In the genomic region with DNA sequence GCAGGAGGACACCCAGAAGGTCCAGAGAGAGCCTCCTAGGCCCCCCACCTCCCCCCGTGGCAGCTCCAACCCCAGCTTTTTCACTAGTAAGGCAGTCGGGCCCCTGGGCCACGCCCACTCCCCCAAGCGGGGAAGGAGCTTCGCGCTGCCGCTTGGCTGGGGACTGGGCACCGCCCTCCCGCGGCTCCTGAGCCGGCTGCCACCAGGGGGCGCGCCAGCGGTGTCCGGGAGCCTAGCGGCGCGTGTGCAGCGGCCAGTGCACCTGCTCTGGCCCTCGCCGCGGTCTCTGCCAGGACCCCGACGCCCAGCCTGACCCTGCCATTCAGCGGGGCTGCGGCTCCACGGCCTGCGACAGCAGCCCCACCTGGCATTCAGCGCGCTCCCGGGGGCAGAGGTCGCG, we compare ENCODE assay signal across 12 cellular contexts. TPM values are rescaled to one million over a fixed set of nuclear protein-coding genes. Genes with fewer than 3 reads are reported as not detected.
DNase-seq lines count a peak whose midpoint lies in the region; ATAC-seq, FAIRE-seq and TF ChIP-seq lines count a peak whose summit lies in the region.
"Not testable (repeated sequence)": the region's sequence is repeated elsewhere in the genome, so short reads cannot be mapped to it uniquely, and the experiment has no call there.
"Had no signal": no experiment of that assay in that cellular context is flagged by ENCODE, and none has a peak within 500 bp of the region (broad histone marks: within the 10 kb centered on the region; RNA-seq: fewer than 3 reads in every experiment).

No MANE protein-coding gene starts in this region.

- not testable (repeated sequence) for H3K79me2 ChIP-seq in K562 (ENCODE audit: control insufficient read depth, insufficient read depth, low read length)

- not testable (repeated sequence) for H3K9ac ChIP-seq in K562 (ENCODE audit: insufficient read depth in 1 of 2, low read depth in 2 of 2, low read length in 2 of 2)

- not testable (repeated sequence) for H3K4me2 ChIP-seq in K562 (ENCODE audit: insufficient read depth, low read length)

- H3K36me3 ChIP-seq in K562 (ENCODE audit: control insufficient read depth, insufficient read depth, low read length); mucosa of descending colon (ENCODE audit: low read depth): not testable (repeated sequence)

- peak; percentile 45; the same call in 2 of the 3 replicates for ATAC-seq in K562
- ATAC-seq in right cardiac atrium: peak in 1 of 2 donors; percentile 60
- ATAC-seq in mucosa of descending colon: not testable (repeated sequence)

- POLR2A ChIA-PET in K562 (lab: Yijun Ruan, JAX): not testable (repeated sequence)

- H2AFZ ChIP-seq in K562 (ENCODE audit: low read depth, low read length): not testable (repeated sequence)

- TF ChIP-seq CTCF in K562 (IDR thresholded peaks at IDR 0.05 in 2 of 3, conservative IDR thresholded peaks at IDR 0.05 in 1 of 3; ENCODE audit: insufficient read depth in 2 of 3, low read depth in 1 of 3, low read length in 3 of 3): peak in 1 of 3 experiments; percentile 23; a peak in 1 of 6 replicates
- TF ChIP-seq CTCF in mucosa of descending colon (IDR thresholded peaks at IDR 0.05): not testable (repeated sequence)

- not testable (repeated sequence) for H3K27me3 ChIP-seq in K562 (ENCODE audit: control insufficient read depth in 2 of 2, insufficient read depth in 2 of 2, low read length in 2 of 2); right cardiac atrium (ENCODE audit: control insufficient read depth, insufficient read depth)

- H3K4me3 ChIP-seq in K562; right cardiac atrium (ENCODE audit: low read length); mucosa of descending colon: not testable (repeated sequence)

- not testable (repeated sequence) for H3K4me1 ChIP-seq in K562 (replicated peaks in 1 of 2; ENCODE audit: control insufficient read depth in 2 of 2, insufficient read depth in 2 of 2, low read length in 2 of 2); right cardiac atrium (ENCODE audit: control insufficient read depth, insufficient read depth, low read length); mucosa of descending colon (ENCODE audit: low read depth)

- H3K9me1 ChIP-seq in K562 (ENCODE audit: control insufficient read depth, insufficient read depth, low read length): not testable (repeated sequence)

- not testable (repeated sequence) for H3K9me3 ChIP-seq in K562 (replicated peaks; ENCODE audit: control insufficient read depth, insufficient read depth, low read depth, low read length); right cardiac atrium (ENCODE audit: control insufficient read depth, low read length); mucosa of descending colon

- H3K27ac ChIP-seq in K562 (ENCODE audit: extremely low read depth, low read depth, low read length); right cardiac atrium (ENCODE audit: low read length): not testable (repeated sequence)

- DNase-seq in activated CD4-positive, CD25-positive, alpha-beta regulatory T cell treated with anti-CD3 and anti-CD28 coated beads, Interleukin-2, amount 50 U/mL, for 72 hours: peak; percentile 45
- DNase-seq in activated CD8-positive, alpha-beta memory T cell treated with anti-CD3 and anti-CD28 coated beads, Interleukin-2, amount 50 U/mL, for 48 hours: peak; percentile 70
- DNase-seq in K562 (ENCODE audit: extremely low read depth in 1 of 4, low spot score in 3 of 4): not testable (repeated sequence)
- DNase-seq in right cardiac atrium (peak in 2 of 3 donors; percentile 55 to 56), mucosa of descending colon (peak in 2 of 3 donors; percentile 2 to 33)
- DNase-seq in stimulated activated CD4-positive, alpha-beta T cell treated with anti-CD3 and anti-CD28 coated beads, Interleukin-2, amount 100 ng/mL, for 48 hours: peak; percentile 19 to 40

- TF ChIP-seq EP300 in Ishikawa (IDR thresholded peaks at IDR 0.05; ENCODE audit: borderline replicate concordance); K562 (IDR thresholded peaks at IDR 0.05; ENCODE audit: low read length): not testable (repeated sequence)

- CTCF ChIA-PET in K562 (lab: Yijun Ruan, JAX; ENCODE audit: low intra/inter-chr PET ratio): not testable (repeated sequence)

- not testable (repeated sequence) for H4K20me1 ChIP-seq in K562 (replicated peaks; ENCODE audit: control insufficient read depth, insufficient read depth, low read length)

- peak; percentile 48 for TF ChIP-seq RAD21 in Ishikawa (IDR thresholded peaks at IDR 0.05; ENCODE audit: low read depth)
- TF ChIP-seq RAD21 in K562 (CRISPR knock-in tag; conservative IDR thresholded peaks at IDR 0.05 in 1 of 2, IDR thresholded peaks at IDR 0.05 in 1 of 2): not testable (repeated sequence)

- in situ Hi-C loops in K562 (cut with MboI): not testable (repeated sequence)

- intact Hi-C loops in K562 (cut with micrococcal nuclease); right cardiac atrium (cut with DNase I); mucosa of descending colon (cut with DNase I, micrococcal nuclease): not testable (repeated sequence)

- whole genome bisulfite sequencing in K562 (ENCODE audit: insufficient coverage, low coverage, missing lambda C conversion rate): 19% methylated on average over 12 of the region's 33 CpGs
- 59% methylated on average over 18 of the region's 33 CpGs for WGBS in right cardiac atrium

- not testable (repeated sequence) for TF ChIP-seq POLR2A in K562 (conservative IDR thresholded peaks at IDR 0.05)

- BruUV-seq in K562 (replicated peaks; lab: Mats Ljungman, UMichigan): not testable (repeated sequence)

- FAIRE-seq in K562 (lab: Jason Lieb, UNC): not testable (repeated sequence)

TF ChIP-seq in Ishikawa, 13 proteins besides CTCF, POLR2A, EP300 and RAD21:
- TF ChIP-seq, protein P1, sequence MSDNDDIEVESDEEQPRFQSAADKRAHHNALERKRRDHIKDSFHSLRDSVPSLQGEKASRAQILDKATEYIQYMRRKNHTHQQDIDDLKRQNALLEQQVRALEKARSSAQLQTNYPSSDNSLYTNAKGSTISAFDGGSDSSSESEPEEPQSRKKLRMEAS (IDR thresholded peaks at IDR 0.05): peak; percentile 44

TF ChIP-seq in K562, 482 proteins besides CTCF, POLR2A, EP300 and RAD21:
- TF ChIP-seq, protein P2, sequence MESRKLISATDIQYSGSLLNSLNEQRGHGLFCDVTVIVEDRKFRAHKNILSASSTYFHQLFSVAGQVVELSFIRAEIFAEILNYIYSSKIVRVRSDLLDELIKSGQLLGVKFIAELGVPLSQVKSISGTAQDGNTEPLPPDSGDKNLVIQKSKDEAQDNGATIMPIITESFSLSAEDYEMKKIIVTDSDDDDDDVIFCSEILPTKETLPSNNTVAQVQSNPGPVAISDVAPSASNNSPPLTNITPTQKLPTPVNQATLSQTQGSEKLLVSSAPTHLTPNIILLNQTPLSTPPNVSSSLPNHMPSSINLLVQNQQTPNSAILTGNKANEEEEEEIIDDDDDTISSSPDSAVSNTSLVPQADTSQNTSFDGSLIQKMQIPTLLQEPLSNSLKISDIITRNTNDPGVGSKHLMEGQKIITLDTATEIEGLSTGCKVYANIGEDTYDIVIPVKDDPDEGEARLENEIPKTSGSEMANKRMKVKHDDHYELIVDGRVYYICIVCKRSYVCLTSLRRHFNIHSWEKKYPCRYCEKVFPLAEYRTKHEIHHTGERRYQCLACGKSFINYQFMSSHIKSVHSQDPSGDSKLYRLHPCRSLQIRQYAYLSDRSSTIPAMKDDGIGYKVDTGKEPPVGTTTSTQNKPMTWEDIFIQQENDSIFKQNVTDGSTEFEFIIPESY (CRISPR knock-in tag; IDR thresholded peaks at IDR 0.05): peak; percentile 94

RNA-seq across cellular contexts. Expression of a gene that starts 37.8 kb away (rescaled TPM):
- 0.21 TPM in 1 of 2 replicates, not detected in the other for total RNA-seq in K562 (2011; cell fraction: chromatin; rRNA removed; ENCODE audit: low replicate concordance)
- total RNA-seq in K562 (2011; cell fraction: nucleolus; rRNA removed): not detected in 2 replicates
- not detected in 2 replicates for total RNA-seq in K562 (2011; cell fraction: nucleoplasm; rRNA removed)
- 0.04 TPM in 1 of 2 replicates, not detected in the other for total RNA-seq in K562 (2014; rRNA removed)
- total RNA-seq in K562 (2014; rRNA removed; fragmentation: Illumina TruSeq; extraction: Trizol): not detected in 2 replicates
- total RNA-seq in K562 (2015; rRNA removed; fragmentation: Illumina TruSeq; extraction: Trizol): not detected in 2 replicates
- not detected in 2 replicates for total RNA-seq in K562 (2021)
- 0.07 and 0.08 TPM in 2 replicates for polyA plus RNA-seq in K562 (2011; rRNA removed)
- 0.09 TPM in 1 of 2 replicates, not detected in the other for polyA plus RNA-seq in K562 (2011; cell fraction: cytosol; rRNA removed)
- 0.06 and 0.15 TPM in 2 replicates for polyA plus RNA-seq in K562 (2011; cell fraction: nucleus; rRNA removed)
- polyA plus RNA-seq in K562 (2012): not detected in 2 replicates
- not detected in 2 replicates for polyA plus RNA-seq in K562 (2014; fragmentation: Illumina TruSeq; extraction: Trizol)
- polyA plus RNA-seq in K562 (2014; fragmentation: Nextera tagmentation; extraction: Ambion mirVana): not detected
- not detected in 2 replicates for polyA plus RNA-seq in K562 (2014; rRNA removed)
- polyA minus RNA-seq in K562 (2011; rRNA and poly(A)+ RNA removed): not detected in 2 replicates
- polyA minus RNA-seq in K562 (2011; cell fraction: cytosol; rRNA and poly(A)+ RNA removed): not detected in 2 replicates
- not detected in 2 replicates for polyA minus RNA-seq in K562 (2011; cell fraction: nucleus; rRNA and poly(A)+ RNA removed)
- under 1 TPM in 1 of 4 donors, not detected in 3; 0.11 TPM for total RNA-seq in right cardiac atrium
- not detected for polyA plus RNA-seq in right cardiac atrium
- under 1 TPM in 1 of 3 donors, not detected in 2; 0.90 TPM for total RNA-seq in mucosa of descending colon
- total RNA-seq: GM12878; GM23248; lower leg skin; naive thymus-derived CD8-positive, alpha-beta T cell; skeletal muscle tissue had no signal
- polyA plus RNA-seq: GM12878; GM23248; naive thymus-derived CD8-positive, alpha-beta T cell had no signal
